ENCODE assay signal across 23 cellular contexts in genomic region chr12:247271-247670, GRCh38. TPM values are rescaled to one million over a fixed set of nuclear protein-coding genes. Genes with fewer than 3 reads are reported as not detected.
A peak's percentile ranks its signal among the peaks of the same experiment; 100 is the strongest.
DNase-seq lines count a peak whose midpoint lies in the region; ATAC-seq, FAIRE-seq and TF ChIP-seq lines count a peak whose summit lies in the region.
"Had no signal": no experiment of that assay in that cellular context is flagged by ENCODE, and none has a peak within 500 bp of the region (broad histone marks: within the 10 kb centered on the region; RNA-seq: fewer than 3 reads in every experiment).

No MANE protein-coding gene starts in this region.

- no peaks in the 10 kb centered on the region for H3K36me3 ChIP-seq in HepG2 (replicated peaks in 1 of 2; ENCODE audit: control insufficient read depth in 1 of 2, insufficient read depth in 2 of 2, low read length in 2 of 2)
- no peaks in the 10 kb centered on the region for H3K36me3 ChIP-seq in right lobe of liver
- H3K36me3 ChIP-seq in GM12878 (ENCODE audit: control insufficient read depth in 2 of 2, insufficient read depth in 2 of 2, low read length in 1 of 2) = no peaks in the 10 kb centered on the region

- TF ChIP-seq POLR2A in HepG2 (IDR thresholded peaks at IDR 0.05; ENCODE audit: insufficient read depth in 1 of 2, low read depth in 2 of 2, low read length in 2 of 2) (no peak), right lobe of liver (IDR thresholded peaks at IDR 0.05) (no peak), GM12878 (IDR thresholded peaks at IDR 0.05; ENCODE audit: low read depth, low read length) (no peak)

- H3K79me2 ChIP-seq in HepG2 (ENCODE audit: insufficient read depth, low read length) (no peaks in the 10 kb centered on the region), GM12878 (ENCODE audit: control insufficient read depth, insufficient read depth, low read length) (no peaks in the 10 kb centered on the region)

- SMC1A ChIA-PET in GM12878 (lab: Charles Lee; ENCODE audit: uncharacterized antibody, unreplicated experiment) = interaction anchor here (0.6 kb wide), 1 partner anchor 183 kb away, joined by 3 read pairs; no protein-coding TSS in a partner anchor

- intact Hi-C loops in HepG2 (cut with micrococcal nuclease; ENCODE audit: unreplicated experiment) (no loop called here), right lobe of liver (cut with DNase I) (no loop called here), GM12878 (cut with micrococcal nuclease; ENCODE audit: unreplicated experiment) (no loop called here)

- H3K9ac ChIP-seq in HepG2 (ENCODE audit: insufficient read depth, low read depth, low read length) (no peak overlapping the region), GM12878 (ENCODE audit: control insufficient read depth, insufficient read depth, low read length) (no peak overlapping the region)
- H3K9ac ChIP-seq: GM23248 had no signal

- no peak for FAIRE-seq in HepG2 (lab: Jason Lieb, UNC)
- FAIRE-seq in GM12878 (lab: Jason Lieb, UNC) = no peak
- FAIRE-seq in islet of Langerhans (lab: Jason Lieb, UNC) = peak; percentile 21
- FAIRE-seq: A549, GM12892 had no signal

- H3K9me3 ChIP-seq in HepG2 (ENCODE audit: low read length) = peaks cover 10% of the 10 kb centered on the region
- H3K9me3 ChIP-seq in right lobe of liver = peaks cover 0 to 3% (median 0%) of the 10 kb centered on the region in 4 donors
- no peaks in the 10 kb centered on the region; the same call in 2 of the 3 replicates for H3K9me3 ChIP-seq in GM12878 (replicated peaks; ENCODE audit: control insufficient read depth, insufficient read depth, low read length)

- H3K27ac ChIP-seq in HepG2 (ENCODE audit: extremely low read length, insufficient read depth, low read length) = no peak overlapping the region
- H3K27ac ChIP-seq in right lobe of liver = no peak overlapping the region
- H3K27ac ChIP-seq in GM12878 (ENCODE audit: control insufficient read depth, insufficient read depth) = no peak overlapping the region
- H3K27ac ChIP-seq: A549, GM23248 had no signal

- WGBS in HepG2 (ENCODE audit: low lambda C conversion rate) = 56% methylated on average over 3 of the region's 3 CpGs
- WGBS in right lobe of liver (ENCODE audit: insufficient coverage, low coverage, low lambda C conversion rate, missing lambda C conversion rate) = 66% methylated on average over 2 of the region's 3 CpGs
- 43% methylated on average over 3 of the region's 3 CpGs for WGBS in GM12878 (ENCODE audit: insufficient coverage, insufficient replicate concordance, low lambda C conversion rate, missing lambda C conversion rate)

- no peak for DNase-seq in HepG2 (ENCODE audit: low spot score)
- DNase-seq in right lobe of liver = no peak
- DNase-seq in GM12878 (ENCODE audit: low read depth, low spot score) = no peak
- DNase-seq in islet precursor cell = no peak
- DNase-seq: 8988T; C1 segment of cervical spinal cord; Calu3; CD4-positive, alpha-beta memory T cell; COR-L47; DMS79 treated with DMSO at 0.1 percent for 48 hours; GF-D8; GM23248; H9; HFFc6 had no signal

- no peak for TF ChIP-seq RAD21 in HepG2 (CRISPR knock-in tag; IDR thresholded peaks at IDR 0.05)
- TF ChIP-seq RAD21 in GM12878 (IDR thresholded peaks at IDR 0.05; ENCODE audit: insufficient read depth, low read depth, low read length) = no peak

- H3K27me3 ChIP-seq in HepG2 (ENCODE audit: control insufficient read depth in 1 of 2, insufficient read depth in 2 of 2, low read length in 2 of 2) = no peaks in the 10 kb centered on the region
- H3K27me3 ChIP-seq in right lobe of liver = no peaks in the 10 kb centered on the region
- no peaks in the 10 kb centered on the region for H3K27me3 ChIP-seq in GM12878 (replicated peaks in 1 of 2; ENCODE audit: control insufficient read depth in 2 of 2, insufficient read depth in 2 of 2, low read length in 1 of 2)

- H4K20me1 ChIP-seq in HepG2 (ENCODE audit: insufficient read depth, low read length) = no peaks in the 10 kb centered on the region
- no peaks in the 10 kb centered on the region for H4K20me1 ChIP-seq in GM12878 (ENCODE audit: control insufficient read depth, insufficient read depth)

- POLR2A ChIA-PET in HepG2 (lab: Yijun Ruan, JAX) (no interaction called here), GM12878 (lab: Charles Lee) (no interaction called here)

- in situ Hi-C loops in HepG2 (cut with HindIII; ENCODE audit: extremely low pct_ligation_motif_present, low pct_unique_long_range_greater_than_20kb) = no loop called here
- in situ Hi-C loops in GM12878 (cut with MboI) = no loop called here

- H3K4me3 ChIP-seq in HepG2 (replicated peaks in 1 of 3; ENCODE audit: insufficient read depth in 1 of 3, low read depth in 2 of 3, low read length in 3 of 3) = no peak overlapping the region
- H3K4me3 ChIP-seq in right lobe of liver = no peak overlapping the region
- no peak overlapping the region for H3K4me3 ChIP-seq in GM12878
- H3K4me3 ChIP-seq: A549, GM23248 had no signal

- ATAC-seq in HepG2 (no peak), right lobe of liver (no peak), GM12878 (no peak), HG02798 (IDR thresholded peaks at IDR 0.05; ENCODE audit: poor library complexity, unreplicated experiment) (no peak), HG03521 (IDR thresholded peaks at IDR 0.05; ENCODE audit: unreplicated experiment) (no peak)
- ATAC-seq: A549, HCT116 had no signal

- H2AFZ ChIP-seq in HepG2 (ENCODE audit: low read length) (no peak overlapping the region), GM12878 (ENCODE audit: control insufficient read depth, low read depth, low read length) (no peak overlapping the region)
- H2AFZ ChIP-seq: GM23248 had no signal

- BruUV-seq in HepG2 (replicated peaks; lab: Mats Ljungman, UMichigan) = no TSS peak
- BruUV-seq in GM12878 (replicated peaks; lab: Mats Ljungman, UMichigan) = no TSS peak

- H3K4me2 ChIP-seq in HepG2 (ENCODE audit: low read depth, low read length) (no peak overlapping the region), GM12878 (ENCODE audit: control insufficient read depth, insufficient read depth) (no peak overlapping the region)
- H3K4me2 ChIP-seq: A549 had no signal

- TF ChIP-seq EP300 in HepG2 (IDR thresholded peaks at IDR 0.05; ENCODE audit: low read depth in 2 of 2, low read length in 2 of 2) (no peak), HepG2 (CRISPR knock-in tag; IDR thresholded peaks at IDR 0.05; ENCODE audit: borderline replicate concordance) (no peak), GM12878 (IDR thresholded peaks at IDR 0.05; ENCODE audit: borderline replicate concordance in 1 of 2, control insufficient read depth in 1 of 2, low read depth in 2 of 2, low read length in 2 of 2) (no peak)

- TF ChIP-seq CTCF in HepG2 (CRISPR knock-in tag; IDR thresholded peaks at IDR 0.05) (no peak), right lobe of liver (IDR thresholded peaks at IDR 0.05) (no peak), GM12878 (IDR thresholded peaks at IDR 0.05 in 2 of 3, conservative IDR thresholded peaks at IDR 0.05 in 1 of 3; ENCODE audit: control insufficient read depth in 2 of 3, extremely low read depth in 1 of 3, insufficient read depth in 1 of 3, low read depth in 3 of 3, low read length in 3 of 3) (no peak)

- CTCF ChIA-PET in HepG2 (lab: Yijun Ruan, JAX; ENCODE audit: low intra/inter-chr PET ratio, low total read pairs) = no interaction called here
- CTCF ChIA-PET in GM12878 (lab: Yijun Ruan, JAX) = interaction anchor here (0.6 to 0.7 kb wide), 2 partner anchors 11 to 301 kb away, joined by 3 read pairs; no protein-coding TSS in a partner anchor

- H3K4me1 ChIP-seq in HepG2 (ENCODE audit: insufficient read depth, low read length) (peaks cover 9% of the 10 kb centered on the region), right lobe of liver (no peaks in the 10 kb centered on the region), GM12878 (ENCODE audit: control insufficient read depth, insufficient read depth, low read length) (no peaks in the 10 kb centered on the region)
- H3K4me1 ChIP-seq: A549 had no signal

- RAD21 ChIA-PET in GM12878 (lab: Charles Lee; ENCODE audit: unreplicated experiment) = interaction anchor here (1.1 kb wide), 1 partner anchor 28 kb away, joined by 3 read pairs; no protein-coding TSS in a partner anchor

RNA-seq across cellular contexts. Expression of gene SLC6A13, which starts 15.4 kb away (rescaled TPM):
- total RNA-seq in HepG2 (2016; rRNA removed; fragmentation: Illumina TruSeq; extraction: Trizol) (0.15 and 0.52 TPM in 2 replicates), right lobe of liver (10 to 100 TPM in 3 of 6 experiments, 1 to 10 TPM in 3; 2.0 to 70.6 (median 14.4) TPM), GM12878 (2014; rRNA removed) (not detected in 2 replicates), GM12878 (2014; rRNA removed; fragmentation: Illumina TruSeq; extraction: Trizol) (0.18 and 0.32 TPM in 2 replicates), GM12878 (2021) (0.46 and 0.61 TPM in 2 replicates)
- total RNA-seq in HepG2 (2016; cell fraction: cytosol; rRNA removed; fragmentation: Illumina TruSeq; extraction: Trizol; ENCODE audit: low read depth) = not detected in 2 replicates
- total RNA-seq in HepG2 (2016; cell fraction: insoluble cytoplasmic fraction; rRNA removed; fragmentation: Illumina TruSeq; extraction: Trizol) = 0.22 TPM in 1 of 2 replicates, not detected in the other
- not detected in 2 replicates for total RNA-seq in HepG2 (2016; cell fraction: membrane; rRNA removed; fragmentation: Illumina TruSeq; extraction: Trizol)
- 0.40 TPM in 1 of 2 replicates, not detected in the other for total RNA-seq in HepG2 (2016; cell fraction: nucleus; rRNA removed; fragmentation: Illumina TruSeq; extraction: Trizol)
- polyA plus RNA-seq in HepG2 (2011; rRNA removed) (0.05 and 0.60 TPM in 2 replicates), GM12878 (2011; rRNA removed) (1.2 and 2.1 TPM in 2 replicates), GM12878 (2014; fragmentation: Illumina TruSeq; extraction: Trizol) (0.35 TPM in 1 of 2 replicates, not detected in the other), GM12878 (2014; fragmentation: Nextera tagmentation; extraction: Ambion mirVana) (under 1 TPM; 0.19 to 0.20 TPM), GM12878 (2014; rRNA removed) (0.18 and 0.20 TPM in 2 replicates), GM12878 (2016; fragmentation: Nextera tagmentation; extraction: Ambion mirVana) (not detected)
- polyA plus RNA-seq in HepG2 (2011; cell fraction: cytosol; rRNA removed) = 0.17 and 0.21 TPM in 2 replicates
- polyA plus RNA-seq in HepG2 (2011; cell fraction: nucleus; rRNA removed) = 1.4 and 1.6 TPM in 2 replicates
- 0.60 and 0.83 TPM in 2 replicates for polyA plus RNA-seq in HepG2 (2012)
- not detected in 2 replicates for polyA plus RNA-seq in HepG2 (2016; cell fraction: cytosol; fragmentation: Illumina TruSeq; extraction: Trizol; ENCODE audit: low read depth)
- polyA plus RNA-seq in HepG2 (2016; cell fraction: insoluble cytoplasmic fraction; fragmentation: Illumina TruSeq; extraction: Trizol; ENCODE audit: low read depth) = not detected in 2 replicates
- not detected in 2 replicates for polyA plus RNA-seq in HepG2 (2016; cell fraction: membrane; fragmentation: Illumina TruSeq; extraction: Trizol; ENCODE audit: low read depth)
- polyA plus RNA-seq in HepG2 (2016; cell fraction: nucleus; fragmentation: Illumina TruSeq; extraction: Trizol; ENCODE audit: insufficient read depth, low read depth) = 0.67 and 1.00 TPM in 2 replicates
- 0.70 TPM in 1 of 2 replicates, not detected in the other for polyA minus RNA-seq in HepG2 (2011; rRNA and poly(A)+ RNA removed; ENCODE audit: low replicate concordance)
- polyA minus RNA-seq in HepG2 (2011; cell fraction: cytosol; rRNA and poly(A)+ RNA removed) = not detected in 2 replicates
- polyA minus RNA-seq in HepG2 (2011; cell fraction: nucleus; rRNA and poly(A)+ RNA removed) = 2.7 and 3.2 TPM in 2 replicates
- total RNA-seq in GM12878 (2013; cell fraction: nucleolus; rRNA removed) = 12.1 and 12.7 TPM in 2 replicates
- polyA plus RNA-seq in GM12878 (2011; ENCODE audit: low read depth) = 0.37 TPM
- 0.69 and 1.1 TPM in 2 replicates for polyA plus RNA-seq in GM12878 (2011; cell fraction: cytosol; rRNA removed)
- 7.1 and 8.8 TPM in 2 replicates for polyA plus RNA-seq in GM12878 (2011; cell fraction: nucleus; rRNA removed)
- 0.87 and 1.0 TPM in 2 replicates for polyA plus RNA-seq in GM12878 (2012)
- polyA minus RNA-seq in GM12878 (2011; rRNA and poly(A)+ RNA removed) = 0.77 and 1.5 TPM in 2 replicates
- not detected in 2 replicates for polyA minus RNA-seq in GM12878 (2011; cell fraction: cytosol; rRNA and poly(A)+ RNA removed)
- polyA minus RNA-seq in GM12878 (2011; cell fraction: nucleus; rRNA and poly(A)+ RNA removed) = 2.5 and 4.5 TPM in 2 replicates
- total RNA-seq: Daoy, G401, GM23248, H9, HFFc6 had no signal
- polyA plus RNA-seq: BJ, GM23248 had no signal

RNA-seq across cellular contexts. Expression of gene SLC6A12, which starts 33.3 kb away (rescaled TPM):
- total RNA-seq in HepG2 (2016; rRNA removed; fragmentation: Illumina TruSeq; extraction: Trizol) = 9.5 and 18.8 TPM in 2 replicates
- 3.7 and 5.6 TPM in 2 replicates for total RNA-seq in HepG2 (2016; cell fraction: cytosol; rRNA removed; fragmentation: Illumina TruSeq; extraction: Trizol; ENCODE audit: low read depth)
- 10.4 and 17.8 TPM in 2 replicates for total RNA-seq in HepG2 (2016; cell fraction: insoluble cytoplasmic fraction; rRNA removed; fragmentation: Illumina TruSeq; extraction: Trizol)
- total RNA-seq in HepG2 (2016; cell fraction: membrane; rRNA removed; fragmentation: Illumina TruSeq; extraction: Trizol) = 7.4 and 8.0 TPM in 2 replicates
- 17.0 and 17.6 TPM in 2 replicates for total RNA-seq in HepG2 (2016; cell fraction: nucleus; rRNA removed; fragmentation: Illumina TruSeq; extraction: Trizol)
- polyA plus RNA-seq in HepG2 (2011; rRNA removed) = 3.7 and 6.0 TPM in 2 replicates
- 4.4 and 5.0 TPM in 2 replicates for polyA plus RNA-seq in HepG2 (2011; cell fraction: cytosol; rRNA removed)
- 10.3 and 12.4 TPM in 2 replicates for polyA plus RNA-seq in HepG2 (2011; cell fraction: nucleus; rRNA removed)
- polyA plus RNA-seq in HepG2 (2012) = 0.66 and 5.8 TPM in 2 replicates
- polyA plus RNA-seq in HepG2 (2016; cell fraction: cytosol; fragmentation: Illumina TruSeq; extraction: Trizol; ENCODE audit: low read depth) = 2.3 and 2.8 TPM in 2 replicates
- 7.2 and 9.0 TPM in 2 replicates for polyA plus RNA-seq in HepG2 (2016; cell fraction: insoluble cytoplasmic fraction; fragmentation: Illumina TruSeq; extraction: Trizol; ENCODE audit: low read depth)
- polyA plus RNA-seq in HepG2 (2016; cell fraction: membrane; fragmentation: Illumina TruSeq; extraction: Trizol; ENCODE audit: low read depth) = 3.9 and 4.9 TPM in 2 replicates
- 27.1 and 27.7 TPM in 2 replicates for polyA plus RNA-seq in HepG2 (2016; cell fraction: nucleus; fragmentation: Illumina TruSeq; extraction: Trizol; ENCODE audit: insufficient read depth, low read depth)
- 1.2 and 11.3 TPM in 2 replicates for polyA minus RNA-seq in HepG2 (2011; rRNA and poly(A)+ RNA removed; ENCODE audit: low replicate concordance)
- 7.0 and 7.2 TPM in 2 replicates for polyA minus RNA-seq in HepG2 (2011; cell fraction: cytosol; rRNA and poly(A)+ RNA removed)
- 5.8 and 7.1 TPM in 2 replicates for polyA minus RNA-seq in HepG2 (2011; cell fraction: nucleus; rRNA and poly(A)+ RNA removed)
- 100 to 1,000 TPM in 1 of 6 experiments, 10 to 100 TPM in 4, 1 to 10 TPM in 1; 8.2 to 114 (median 26.5) TPM for total RNA-seq in right lobe of liver
- 0.44 and 1.6 TPM in 2 replicates for total RNA-seq in GM12878 (2013; cell fraction: nucleolus; rRNA removed)
- total RNA-seq in GM12878 (2014; rRNA removed) = 0.06 TPM in 1 of 2 replicates, not detected in the other
- total RNA-seq in GM12878 (2014; rRNA removed; fragmentation: Illumina TruSeq; extraction: Trizol) = not detected in 2 replicates
- total RNA-seq in GM12878 (2021) = not detected in 2 replicates
- 0.10 TPM for polyA plus RNA-seq in GM12878 (2011; ENCODE audit: low read depth)
- 0.11 TPM in 1 of 2 replicates, not detected in the other for polyA plus RNA-seq in GM12878 (2011; rRNA removed)
- 0.24 and 0.27 TPM in 2 replicates for polyA plus RNA-seq in GM12878 (2011; cell fraction: cytosol; rRNA removed)
- polyA plus RNA-seq in GM12878 (2011; cell fraction: nucleus; rRNA removed) = 0.29 and 0.99 TPM in 2 replicates
- 0.22 and 0.28 TPM in 2 replicates for polyA plus RNA-seq in GM12878 (2012)
- polyA plus RNA-seq in GM12878 (2014; fragmentation: Illumina TruSeq; extraction: Trizol) = 0.07 TPM in 1 of 2 replicates, not detected in the other
- not detected for polyA plus RNA-seq in GM12878 (2014; fragmentation: Nextera tagmentation; extraction: Ambion mirVana)
- not detected in 2 replicates for polyA plus RNA-seq in GM12878 (2014; rRNA removed)
- not detected for polyA plus RNA-seq in GM12878 (2016; fragmentation: Nextera tagmentation; extraction: Ambion mirVana)
- not detected in 2 replicates for polyA minus RNA-seq in GM12878 (2011; rRNA and poly(A)+ RNA removed)
- not detected in 2 replicates for polyA minus RNA-seq in GM12878 (2011; cell fraction: cytosol; rRNA and poly(A)+ RNA removed)
- 0.24 TPM in 1 of 2 replicates, not detected in the other for polyA minus RNA-seq in GM12878 (2011; cell fraction: nucleus; rRNA and poly(A)+ RNA removed)
- total RNA-seq: G401, GM23248, HFFc6 had no signal
- polyA plus RNA-seq: BJ; CD4-positive, alpha-beta memory T cell; GM23248 had no signal

Comparison
In these comparisons a context has a peak if more than half of its experiments do, and no peak if none do; other contexts are left out.
1. Of the 75 proteins assayed by ChIP-seq in both HepG2 and GM12878: peak only in HepG2: none; only in GM12878: CBX5; in both: none; in neither: 74.